In genomic region chr2:69565431-69565839, GRCh38 we compare ENCODE assay signal across 8 cellular contexts.
DNase-seq lines count a peak whose midpoint lies in the region; ATAC-seq lines count a peak whose summit lies in the region.

No MANE protein-coding gene starts in this region.

- H3K27me3 Mint-ChIP-seq in natural killer cell treated with Interleukin-12 subunit alpha and Interleukin-12 subunit beta and Interleukin-15 and Interleukin-18, amount 100 ng/mL, for 72 hours, result no peaks in the 10 kb centered on the region
- H3K27me3 Mint-ChIP-seq in stimulated activated naive CD8-positive, alpha-beta T cell treated with anti-CD3 and anti-CD28 coated beads, Interleukin-15, Interleukin-2, amounts not matched to agents 100 ng/mL and 50 ng/mL, for 24 hours, result no peaks in the 10 kb centered on the region

- H3K4me1 Mint-ChIP-seq in natural killer cell treated with Interleukin-12 subunit alpha and Interleukin-12 subunit beta and Interleukin-15 and Interleukin-18, amount 100 ng/mL, for 72 hours (ENCODE audit: low read depth in 2 of 2), result peaks cover 53 to 75% of the 10 kb centered on the region in 2 donors
- H3K4me1 Mint-ChIP-seq in stimulated activated naive CD8-positive, alpha-beta T cell treated with anti-CD3 and anti-CD28 coated beads, Interleukin-15, Interleukin-2, amounts not matched to agents 100 ng/mL and 50 ng/mL, for 24 hours (ENCODE audit: low read depth), result peaks cover 91% of the 10 kb centered on the region

- H3K27ac Mint-ChIP-seq in natural killer cell treated with Interleukin-12 subunit alpha and Interleukin-12 subunit beta and Interleukin-15 and Interleukin-18, amount 100 ng/mL, for 72 hours, result peak overlapping the region in 1 of 2 donors; percentile 19
- peak overlapping the region; percentile 23 for H3K27ac Mint-ChIP-seq in stimulated activated naive CD8-positive, alpha-beta T cell treated with anti-CD3 and anti-CD28 coated beads, Interleukin-15, Interleukin-2, amounts not matched to agents 100 ng/mL and 50 ng/mL, for 24 hours

- no peaks in the 10 kb centered on the region for H3K9me3 ChIP-seq in effector memory CD4-positive, alpha-beta T cell (ENCODE audit: control insufficient read depth, low read length)

- H3K9me3 Mint-ChIP-seq in natural killer cell treated with Interleukin-12 subunit alpha and Interleukin-12 subunit beta and Interleukin-15 and Interleukin-18, amount 100 ng/mL, for 72 hours, result no peaks in the 10 kb centered on the region
- H3K9me3 Mint-ChIP-seq in stimulated activated naive CD8-positive, alpha-beta T cell treated with anti-CD3 and anti-CD28 coated beads, Interleukin-15, Interleukin-2, amounts not matched to agents 100 ng/mL and 50 ng/mL, for 24 hours, result no peaks in the 10 kb centered on the region

- no peaks in the 10 kb centered on the region for H3K36me3 ChIP-seq in effector memory CD4-positive, alpha-beta T cell (ENCODE audit: control insufficient read depth, insufficient read depth, low read length)

- H3K27me3 ChIP-seq in effector memory CD4-positive, alpha-beta T cell (replicated peaks; ENCODE audit: control insufficient read depth, insufficient read depth, low read length, poor library complexity, severe bottlenecking), result no peaks in the 10 kb centered on the region

- H3K27ac ChIP-seq in effector memory CD4-positive, alpha-beta T cell (ENCODE audit: insufficient read depth, low read length, poor library complexity, severe bottlenecking), result peak overlapping the region; percentile 2

- DNase-seq in COLO668 (lab: John Stamatoyannopoulos, UW; ENCODE audit: unreplicated experiment) (peak; percentile 62), NCI-H1694 (lab: John Stamatoyannopoulos, UW) (peak; percentile 47)
- peak; percentile 59 to 65 for DNase-seq in activated CD4-positive, alpha-beta T cell treated with anti-CD3 and anti-CD28 coated beads, Interleukin-2, amount 50 U/mL, for 4 hours
- peak; percentile 23 to 60 (median 32) for DNase-seq in effector memory CD4-positive, alpha-beta T cell
- peak; percentile 73 for DNase-seq in natural killer cell treated with Interleukin-12 subunit alpha and Interleukin-12 subunit beta and Interleukin-15 and Interleukin-18, amount 100 ng/mL, for 72 hours (ENCODE audit: low spot score)

- H3K4me3 ChIP-seq in effector memory CD4-positive, alpha-beta T cell (ENCODE audit: insufficient read depth, low read depth, low read length, poor library complexity, severe bottlenecking), result no peak overlapping the region

- ATAC-seq in GM19468 (IDR thresholded peaks at IDR 0.05; ENCODE audit: extremely low read depth, unreplicated experiment), result peak; percentile 65
- ATAC-seq in natural killer cell treated with Interleukin-12 subunit alpha and Interleukin-12 subunit beta and Interleukin-15 and Interleukin-18, amount 100 ng/mL, for 72 hours, result peak; percentile 79
- ATAC-seq in HG02588 (IDR thresholded peaks at IDR 0.05; ENCODE audit: unreplicated experiment), result no peak

- H3K4me3 Mint-ChIP-seq in natural killer cell treated with Interleukin-12 subunit alpha and Interleukin-12 subunit beta and Interleukin-15 and Interleukin-18, amount 100 ng/mL, for 72 hours, result no peak overlapping the region
- H3K4me3 Mint-ChIP-seq in stimulated activated naive CD8-positive, alpha-beta T cell treated with anti-CD3 and anti-CD28 coated beads, Interleukin-15, Interleukin-2, amounts not matched to agents 100 ng/mL and 50 ng/mL, for 24 hours, result no peak overlapping the region

- H3K4me1 ChIP-seq in effector memory CD4-positive, alpha-beta T cell (ENCODE audit: control insufficient read depth, insufficient read depth, low read length, poor library complexity, severe bottlenecking), result peaks cover 28% of the 10 kb centered on the region

- no peaks in the 10 kb centered on the region for H3K36me3 Mint-ChIP-seq in natural killer cell treated with Interleukin-12 subunit alpha and Interleukin-12 subunit beta and Interleukin-15 and Interleukin-18, amount 100 ng/mL, for 72 hours
- H3K36me3 Mint-ChIP-seq in stimulated activated naive CD8-positive, alpha-beta T cell treated with anti-CD3 and anti-CD28 coated beads, Interleukin-15, Interleukin-2, amounts not matched to agents 100 ng/mL and 50 ng/mL, for 24 hours (ENCODE audit: low read depth), result no peaks in the 10 kb centered on the region
